In genomic region chr6:42021847-42022754, GRCh38 we compare ENCODE assay signal across 10 cellular contexts. TPM values are rescaled to one million over a fixed set of nuclear protein-coding genes. Genes with fewer than 3 reads are reported as not detected.
DNase-seq lines count a peak whose midpoint lies in the region; ATAC-seq, FAIRE-seq and TF ChIP-seq lines count a peak whose summit lies in the region.
"Had no signal": no experiment of that assay in that cellular context is flagged by ENCODE, and none has a peak within 500 bp of the region (broad histone marks: within the 10 kb centered on the region; RNA-seq: fewer than 3 reads in every experiment).

No MANE protein-coding gene starts in this region.

- no peak overlapping the region for H3K23ac ChIP-seq in H1 (ENCODE audit: insufficient read length)

- CTCF ChIA-PET in H1 (lab: Charles Lee; ENCODE audit: partially characterized antibody): interaction anchor here (0.6 to 1.3 kb wide), 3 partner anchors 20 to 59 kb away, joined by 3 to 5 read pairs (median 4); no protein-coding TSS in a partner anchor

- POLR2A ChIA-PET in H1 (lab: Charles Lee; ENCODE audit: partially characterized antibody): no interaction called here

- no peaks in the 10 kb centered on the region for H3K23me2 ChIP-seq in H1 (ENCODE audit: low read depth, low read length)

- H3K4me1 ChIP-seq in H1 (replicated peaks in 1 of 4; ENCODE audit: control insufficient read depth in 3 of 4, insufficient read depth in 4 of 4, low read length in 3 of 4): peaks cover 5 to 8% (median 7%) of the 10 kb centered on the region in 4 experiments
- H3K4me1 ChIP-seq in tibial artery: peaks cover 0 to 13% (median 6%) of the 10 kb centered on the region in 4 donors

- peak overlapping the region; percentile 88 for H3K27ac Mint-ChIP-seq in stimulated activated memory B cell treated with anti-CD40 and anti-IgM and Interleukin-4, amounts not matched to agents 10 μg/mL and 1 μg/mL and 100 μg/mL, for 72 hours
- H3K27ac Mint-ChIP-seq in nephron progenitor cell: no peak overlapping the region

- H2BK120ac ChIP-seq in H1 (replicated peaks; ENCODE audit: low read depth, low read length): no peak overlapping the region

- TF ChIP-seq CTCF in H1 (IDR thresholded peaks at IDR 0.05; ENCODE audit: control extremely low read depth in 1 of 3, insufficient read depth in 1 of 3, low read depth in 1 of 3, low read length in 3 of 3): no peak
- TF ChIP-seq CTCF in tibial artery (IDR thresholded peaks at IDR 0.05): no peak
- TF ChIP-seq CTCF in nephron progenitor cell (IDR thresholded peaks at IDR 0.05): no peak

- ATAC-seq in GM21529 (IDR thresholded peaks at IDR 0.05; ENCODE audit: unreplicated experiment) (peak; percentile 33), HG03045 (IDR thresholded peaks at IDR 0.05; ENCODE audit: unreplicated experiment) (no peak)
- ATAC-seq in stimulated activated memory B cell treated with anti-CD40 and anti-IgM and Interleukin-4, amounts not matched to agents 10 μg/mL and 1 μg/mL and 100 μg/mL, for 72 hours: peak; percentile 73

- H3K9ac ChIP-seq in H1 (replicated peaks in 1 of 4; ENCODE audit: extremely low read depth in 1 of 4, low read depth in 3 of 4, low read length in 3 of 4): no peak overlapping the region
- H3K9ac ChIP-seq: KMS-11 had no signal

- H3K27me3 ChIP-seq in H1 (replicated peaks in 1 of 4; ENCODE audit: control insufficient read depth in 3 of 4, extremely low read depth in 1 of 4, insufficient read depth in 3 of 4, low read length in 3 of 4) (0 out of 7 replicates have a peak, but pooled peaks cover 0 to 2% (median 0%) of the 10 kb centered on the region in 4 experiments), tibial artery (no peaks in the 10 kb centered on the region)
- H3K27me3 ChIP-seq: esophagus squamous epithelium had no signal

- no peak overlapping the region for H3K4ac ChIP-seq in H1 (replicated peaks; ENCODE audit: insufficient read length, low read depth, low read length)

- no peak overlapping the region for H2AK5ac ChIP-seq in H1 (ENCODE audit: low read depth, low read length)

- TF ChIP-seq EP300 in H1 (IDR thresholded peaks at IDR 0.05; ENCODE audit: borderline replicate concordance in 1 of 2, low read depth in 2 of 2, low read length in 2 of 2): no peak

- H3K4me3 Mint-ChIP-seq in stimulated activated memory B cell treated with anti-CD40 and anti-IgM and Interleukin-4, amounts not matched to agents 10 μg/mL and 1 μg/mL and 100 μg/mL, for 72 hours: peak overlapping the region; percentile 50
- H3K4me3 Mint-ChIP-seq in nephron progenitor cell: no peak overlapping the region

- H3K36me3 ChIP-seq in H1 (ENCODE audit: control insufficient read depth in 2 of 4, insufficient read depth in 4 of 4, low read length in 3 of 4): no peaks in the 10 kb centered on the region
- peaks cover 0 to 37% (median 0%) of the 10 kb centered on the region in 3 donors for H3K36me3 ChIP-seq in tibial artery

- no peak overlapping the region for H3K56ac ChIP-seq in H1 (replicated peaks; ENCODE audit: insufficient read length, low read depth, low read length)

- H4K91ac ChIP-seq in H1 (replicated peaks; ENCODE audit: insufficient read length, low read length): no peak overlapping the region

- no peak overlapping the region for H3K27ac ChIP-seq in H1 (ENCODE audit: low read depth, low read length)
- no peak overlapping the region for H3K27ac ChIP-seq in tibial artery
- H3K27ac ChIP-seq: KMS-11 had no signal

- 0 out of 2 replicates have a peak overlapping the region, but pooled peaks have one; percentile 80 for H2BK20ac ChIP-seq in H1 (ENCODE audit: low read length)

- H3K14ac ChIP-seq in H1 (ENCODE audit: insufficient read length): no peak overlapping the region

- no peak overlapping the region for H2BK15ac ChIP-seq in H1 (ENCODE audit: low read length)

- H3K18ac ChIP-seq in H1 (ENCODE audit: extremely low read depth, low read length): no peak overlapping the region

- peak overlapping the region; percentile 39; the same call in 1 of the 2 replicates for H2BK12ac ChIP-seq in H1 (ENCODE audit: low read depth, low read length)

- H3K4me2 ChIP-seq in H1 (ENCODE audit: insufficient read depth in 1 of 2, low read depth in 2 of 2, low read length in 2 of 2): no peak overlapping the region
- H3K4me2 ChIP-seq: KMS-11 had no signal

- no peak overlapping the region for H4K8ac ChIP-seq in H1 (ENCODE audit: extremely low read depth, insufficient read depth, low read length)

- H3K9me3 ChIP-seq in H1 (ENCODE audit: insufficient read depth in 2 of 2, low read depth in 1 of 2, low read length in 1 of 2) (no peaks in the 10 kb centered on the region), tibial artery (no peaks in the 10 kb centered on the region)
- H3K9me3 ChIP-seq: esophagus squamous epithelium had no signal

- TF ChIP-seq POLR2A in H1 (IDR thresholded peaks at IDR 0.05; ENCODE audit: control extremely low read depth in 1 of 2, low read depth in 2 of 2, low read length in 2 of 2): no peak

- H3K4me3 ChIP-seq in H1 (ENCODE audit: extremely low read depth in 1 of 4, insufficient read depth in 2 of 4, low read depth in 3 of 4, low read length in 4 of 4) (no peak overlapping the region), tibial artery (no peak overlapping the region)
- H3K4me3 ChIP-seq: esophagus squamous epithelium had no signal

- no peaks in the 10 kb centered on the region for H3K79me2 ChIP-seq in H1 (ENCODE audit: control insufficient read depth in 1 of 2, insufficient read depth in 2 of 2, low read length in 2 of 2)

- 88% methylated on average over 12 of the region's 12 CpGs; no CpG with 5 or more reads in 1 of the 2 experiments for WGBS in H1 (ENCODE audit: extremely low coverage in 1 of 2, insufficient coverage in 1 of 2, insufficient read length in 1 of 2, insufficient replicate concordance in 2 of 2, low coverage in 1 of 2, low lambda C conversion rate in 2 of 2, missing lambda C conversion rate in 1 of 2), 2 experiments

- peak overlapping the region; percentile 71 for H2BK5ac ChIP-seq in H1 (ENCODE audit: low read depth, low read length)

- H3K79me1 ChIP-seq in H1 (ENCODE audit: low read depth, low read length): no peaks in the 10 kb centered on the region

- 0 out of 2 replicates have a peak overlapping the region, but pooled peaks have one; percentile 26 for H2AFZ ChIP-seq in H1 (ENCODE audit: low read length)

- no peaks in the 10 kb centered on the region for H3K27me3 Mint-ChIP-seq in stimulated activated memory B cell treated with anti-CD40 and anti-IgM and Interleukin-4, amounts not matched to agents 10 μg/mL and 1 μg/mL and 100 μg/mL, for 72 hours
- H3K27me3 Mint-ChIP-seq in nephron progenitor cell (ENCODE audit: low read depth, poor library complexity): no peaks in the 10 kb centered on the region

- peak; percentile 36 for DNase-seq in activated CD4-positive, CD25-positive, alpha-beta regulatory T cell treated with anti-CD3 and anti-CD28 coated beads, Interleukin-2, amount 50 U/mL, for 16 hours (ENCODE audit: low read depth, low spot score)
- no peak for DNase-seq in H1 (ENCODE audit: low read depth in 1 of 2, low spot score in 2 of 2)
- DNase-seq in tibial artery: no peak
- no peak for DNase-seq in nephron progenitor cell
- no peak for DNase-seq in DMS79 treated with DMSO at 0.1 percent for 48 hours (lab: John Stamatoyannopoulos, UW)
- DNase-seq: esophagus squamous epithelium had no signal

- intact Hi-C loops in tibial artery (cut with DNase I; ENCODE audit: low total_unique reads): no loop called here

- no peaks in the 10 kb centered on the region for H4K20me1 ChIP-seq in H1 (replicated peaks in 1 of 2; ENCODE audit: control insufficient read depth in 1 of 2, insufficient read depth in 2 of 2, low read length in 2 of 2)

- FAIRE-seq in H1 (lab: Jason Lieb, UNC): no peak

- H4K5ac ChIP-seq in H1 (ENCODE audit: insufficient read length, low read depth, low read length): no peak overlapping the region

- no peak for TF ChIP-seq RAD21 in H1 (IDR thresholded peaks at IDR 0.05 in 1 of 2, conservative IDR thresholded peaks at IDR 0.05 in 1 of 2; ENCODE audit: low read depth in 2 of 2, low read length in 2 of 2)

- H3K36me3 Mint-ChIP-seq in stimulated activated memory B cell treated with anti-CD40 and anti-IgM and Interleukin-4, amounts not matched to agents 10 μg/mL and 1 μg/mL and 100 μg/mL, for 72 hours: peaks cover 9% of the 10 kb centered on the region
- H3K36me3 Mint-ChIP-seq in nephron progenitor cell (ENCODE audit: low read depth): no peaks in the 10 kb centered on the region

- H3K4me1 Mint-ChIP-seq in stimulated activated memory B cell treated with anti-CD40 and anti-IgM and Interleukin-4, amounts not matched to agents 10 μg/mL and 1 μg/mL and 100 μg/mL, for 72 hours: peaks cover 79% of the 10 kb centered on the region
- peaks cover 13% of the 10 kb centered on the region for H3K4me1 Mint-ChIP-seq in nephron progenitor cell

- no peaks in the 10 kb centered on the region for H3K9me3 Mint-ChIP-seq in stimulated activated memory B cell treated with anti-CD40 and anti-IgM and Interleukin-4, amounts not matched to agents 10 μg/mL and 1 μg/mL and 100 μg/mL, for 72 hours
- no peaks in the 10 kb centered on the region for H3K9me3 Mint-ChIP-seq in nephron progenitor cell

TF ChIP-seq in H1, 55 proteins besides CTCF, POLR2A, EP300 and RAD21 (continues in another document):
- no peak for TF ChIP-seq NANOG (IDR thresholded peaks at IDR 0.05; ENCODE audit: insufficient read depth, low read depth, low read length, poor library complexity, severe bottlenecking)
- no peak for TF ChIP-seq MAFK (IDR thresholded peaks at IDR 0.05; ENCODE audit: low read depth, low read length)
- TF ChIP-seq GTF2F1 (IDR thresholded peaks at IDR 0.05; ENCODE audit: borderline replicate concordance, low read depth, low read length): no peak
- 0 out of 2 replicates have a peak, but pooled peaks have one; percentile 11 for TF ChIP-seq MAX (IDR thresholded peaks at IDR 0.05)
- no peak for TF ChIP-seq PHF8 (conservative IDR thresholded peaks at IDR 0.05; ENCODE audit: low read depth, low read length)
- TF ChIP-seq SP1 (IDR thresholded peaks at IDR 0.05; ENCODE audit: low read depth, low read length): no peak

RNA-seq across cellular contexts. Expression of gene TAF8, which starts 28.2 kb away (rescaled TPM):
- 32.7 and 34.0 TPM in 2 replicates for total RNA-seq in H1 (2021; fragmentation: NEBNext Ultra II Directional; extraction: Animal tissue kit (Norgen Biotek cat#: 25700))
- polyA plus RNA-seq in H1 (2011; rRNA removed): 32.2 and 36.6 TPM in 2 replicates
- polyA plus RNA-seq in H1 (2011; cell fraction: cytosol; rRNA removed): 34.4 TPM
- 28.5 TPM for polyA plus RNA-seq in H1 (2011; cell fraction: nucleus; rRNA removed)
- 19.8 to 23.7 TPM (median 21.9 TPM) in 4 replicates for polyA plus RNA-seq in H1 (2012, experiment 1 of 2)
- polyA plus RNA-seq in H1 (2012, experiment 2 of 2): 11.4 TPM
- polyA plus RNA-seq in H1 (2013, experiment 1 of 2): 19.7 TPM
- 21.2 TPM for polyA plus RNA-seq in H1 (2013, experiment 2 of 2)
- 53.9 and 78.5 TPM in 2 replicates for polyA minus RNA-seq in H1 (2011; rRNA and poly(A)+ RNA removed)
- 23.5 TPM for polyA minus RNA-seq in H1 (2011; cell fraction: cytosol; rRNA and poly(A)+ RNA removed)
- polyA minus RNA-seq in H1 (2011; cell fraction: nucleus; rRNA and poly(A)+ RNA removed): 35.5 TPM
